ENCODE assay signal across 8 cellular contexts in genomic region chr13:32538234-32538620, GRCh38. TPM values are rescaled to one million over a fixed set of nuclear protein-coding genes. Genes with fewer than 3 reads are reported as not detected.
DNase-seq lines count a peak whose midpoint lies in the region; ATAC-seq and TF ChIP-seq lines count a peak whose summit lies in the region.

No MANE protein-coding gene starts in this region.

- peaks cover 14 to 26% of the 10 kb centered on the region in 2 experiments; a peak in 2 of 3 replicates for H3K36me3 ChIP-seq in HEK293 (ENCODE audit: control insufficient read depth in 2 of 2, insufficient read depth in 1 of 2, low read length in 2 of 2)
- peaks cover 41% of the 10 kb centered on the region for H3K36me3 ChIP-seq in MG63
- peaks cover 15% of the 10 kb centered on the region for H3K36me3 ChIP-seq in brain microvascular endothelial cell (replicated peaks)

- no peaks in the 10 kb centered on the region; the same call in 1 of the 2 replicates for H3K4me1 ChIP-seq in HEK293 (ENCODE audit: control insufficient read depth, insufficient read depth, low read length)

- peak; percentile 83 to 88 for ATAC-seq in stimulated activated naive B cell treated with anti-CD40 and anti-IgM and Interleukin-4, amounts not matched to agents 10 μg/mL and 1 μg/mL and 100 μg/mL, for 72 hours (replicated peaks)

- in situ Hi-C loops in brain microvascular endothelial cell (cut with HindIII; ENCODE audit: low pct_ligation_motif_present, low sequenced_read_pairs), result no loop called here

- H3K4me3 ChIP-seq in HEK293 (ENCODE audit: low read depth, low read length) (peak overlapping the region; percentile 77), MG63 (peak overlapping the region; percentile 93), brain microvascular endothelial cell (ENCODE audit: low read depth, low read length) (peak overlapping the region; percentile 95)

- DNase-seq in activated CD4-positive, alpha-beta T cell treated with anti-CD3 and anti-CD28 coated beads, Interleukin-2, amount 10 ng/mL, durations not matched to agents 24 days and 14 days, result no peak
- no peak for DNase-seq in activated CD4-positive, alpha-beta T cell treated with anti-CD3 and anti-CD28 coated beads, Interleukin-2, amount 50 U/mL, for 4 hours
- DNase-seq in MG63, result peak; percentile 41
- DNase-seq in brain microvascular endothelial cell, result peak; percentile 52
- peak; percentile 60 for DNase-seq in iris pigment epithelial cell (ENCODE audit: low read depth)
- no peak for DNase-seq in stimulated activated naive B cell treated with anti-CD40 and anti-IgM and Interleukin-4, amounts not matched to agents 10 μg/mL and 1 μg/mL and 100 μg/mL, for 72 hours
- no peak for DNase-seq in middle frontal gyrus (ENCODE audit: extremely low spot score, low spot score)

- H3K27ac ChIP-seq in HEK293 (ENCODE audit: extremely low read depth, low read depth, low read length) (peak overlapping the region; percentile 79), brain microvascular endothelial cell (peak overlapping the region; percentile 95)

- POLR2A ChIA-PET in HEK293 (lab: Yijun Ruan, JAX), result interaction anchor here (1.1 kb wide), 1 partner anchor 110 kb away, joined by 3 read pairs; the partner anchor contains the start of gene N4BP2L1

- peaks cover 12% of the 10 kb centered on the region for H3K9me3 Mint-ChIP-seq in activated CD4-positive, alpha-beta T cell treated with anti-CD3 and anti-CD28 coated beads, Interleukin-2, amount 10 ng/mL, durations not matched to agents 24 days and 14 days
- H3K9me3 Mint-ChIP-seq in stimulated activated naive B cell treated with anti-CD40 and anti-IgM and Interleukin-4, amounts not matched to agents 10 μg/mL and 1 μg/mL and 100 μg/mL, for 72 hours, result no peaks in the 10 kb centered on the region

- H3K36me3 Mint-ChIP-seq in activated CD4-positive, alpha-beta T cell treated with anti-CD3 and anti-CD28 coated beads, Interleukin-2, amount 10 ng/mL, durations not matched to agents 24 days and 14 days (ENCODE audit: low read depth), result peaks cover 42% of the 10 kb centered on the region
- peaks cover 29 to 31% of the 10 kb centered on the region in 2 donors for H3K36me3 Mint-ChIP-seq in stimulated activated naive B cell treated with anti-CD40 and anti-IgM and Interleukin-4, amounts not matched to agents 10 μg/mL and 1 μg/mL and 100 μg/mL, for 72 hours

- H3K27me3 Mint-ChIP-seq in activated CD4-positive, alpha-beta T cell treated with anti-CD3 and anti-CD28 coated beads, Interleukin-2, amount 10 ng/mL, durations not matched to agents 24 days and 14 days, result peaks cover 8% of the 10 kb centered on the region
- H3K27me3 Mint-ChIP-seq in stimulated activated naive B cell treated with anti-CD40 and anti-IgM and Interleukin-4, amounts not matched to agents 10 μg/mL and 1 μg/mL and 100 μg/mL, for 72 hours, result no peaks in the 10 kb centered on the region

- H3K27ac Mint-ChIP-seq in activated CD4-positive, alpha-beta T cell treated with anti-CD3 and anti-CD28 coated beads, Interleukin-2, amount 10 ng/mL, durations not matched to agents 24 days and 14 days, result peak overlapping the region; percentile 99
- H3K27ac Mint-ChIP-seq in stimulated activated naive B cell treated with anti-CD40 and anti-IgM and Interleukin-4, amounts not matched to agents 10 μg/mL and 1 μg/mL and 100 μg/mL, for 72 hours, result peak overlapping the region; percentile 100

- H3K9me3 ChIP-seq in HEK293 (ENCODE audit: control insufficient read depth, insufficient read depth, low read depth, low read length) (no peaks in the 10 kb centered on the region), MG63 (no peaks in the 10 kb centered on the region)

- TF ChIP-seq CTCF in HEK293 (tag by site-specific recombination; IDR thresholded peaks at IDR 0.05), result no peak
- no peak for TF ChIP-seq CTCF in brain microvascular endothelial cell (IDR thresholded peaks at IDR 0.05; ENCODE audit: low read depth, low read length, missing control alignments)

- H3K27me3 ChIP-seq in MG63 (no peaks in the 10 kb centered on the region), brain microvascular endothelial cell (replicated peaks) (no peaks in the 10 kb centered on the region)

- CTCF ChIA-PET in HEK293 (lab: Yijun Ruan, JAX), result interaction anchor here (0.6 kb wide), 1 partner anchor 8 kb away, joined by 3 read pairs; no protein-coding TSS in a partner anchor

- peak overlapping the region; percentile 98 for H3K4me3 Mint-ChIP-seq in activated CD4-positive, alpha-beta T cell treated with anti-CD3 and anti-CD28 coated beads, Interleukin-2, amount 10 ng/mL, durations not matched to agents 24 days and 14 days
- H3K4me3 Mint-ChIP-seq in stimulated activated naive B cell treated with anti-CD40 and anti-IgM and Interleukin-4, amounts not matched to agents 10 μg/mL and 1 μg/mL and 100 μg/mL, for 72 hours, result peak overlapping the region; percentile 98 to 99

- peaks cover 40% of the 10 kb centered on the region for H3K4me1 Mint-ChIP-seq in activated CD4-positive, alpha-beta T cell treated with anti-CD3 and anti-CD28 coated beads, Interleukin-2, amount 10 ng/mL, durations not matched to agents 24 days and 14 days
- H3K4me1 Mint-ChIP-seq in stimulated activated naive B cell treated with anti-CD40 and anti-IgM and Interleukin-4, amounts not matched to agents 10 μg/mL and 1 μg/mL and 100 μg/mL, for 72 hours, result peaks cover 22 to 49% of the 10 kb centered on the region in 2 donors

- intact Hi-C loops in activated CD4-positive, alpha-beta T cell treated with anti-CD3 and anti-CD28 coated beads, Interleukin-2, amount 10 ng/mL, durations not matched to agents 24 days and 14 days (cut with micrococcal nuclease), result loop anchor here (1.0 to 10.0 kb wide), 8 partner anchors 48 to 1277 kb away; partner anchors contain the start of genes BRCA2, FRY, N4BP2L1 and PDS5B

TF ChIP-seq in HEK293, 187 proteins besides CTCF, POLR2A, EP300 and RAD21:
- TF ChIP-seq TRIM28 (IDR thresholded peaks at IDR 0.05; ENCODE audit: borderline replicate concordance, low read length), result no peak
- TF ChIP-seq ZNF792 (tag by site-specific recombination; IDR thresholded peaks at IDR 0.05), result no peak
- no peak; the same call in 1 of the 2 replicates for TF ChIP-seq ZNF324 (tag by site-specific recombination; IDR thresholded peaks at IDR 0.05)
- no peak for TF ChIP-seq ZFP3 (tag by site-specific recombination; IDR thresholded peaks at IDR 0.05; ENCODE audit: low read depth)
- TF ChIP-seq ZNF239 (tag by site-specific recombination; IDR thresholded peaks at IDR 0.05), result no peak
- no peak for TF ChIP-seq BCL11B (tag by site-specific recombination; IDR thresholded peaks at IDR 0.05; ENCODE audit: low read depth)
- 0 out of 2 replicates have a peak, but pooled peaks have one; percentile 14 for TF ChIP-seq ZFP37 (tag by site-specific recombination; IDR thresholded peaks at IDR 0.05)
- TF ChIP-seq ZNF2 (tag by site-specific recombination; IDR thresholded peaks at IDR 0.05), result no peak
- peak; percentile 1; the same call in 1 of the 2 replicates for TF ChIP-seq ZXDB (tag by site-specific recombination; IDR thresholded peaks at IDR 0.05)
- 0 out of 2 replicates have a peak, but pooled peaks have one; percentile 3 for TF ChIP-seq KLF10 (tag by site-specific recombination; IDR thresholded peaks at IDR 0.05)
- TF ChIP-seq ZNF335 (tag by site-specific recombination; conservative IDR thresholded peaks at IDR 0.05), result no peak

RNA-seq across cellular contexts. Expression of gene N4BP2L2, which starts 0.4 kb away (rescaled TPM):
- 87.5 and 88.0 TPM in 2 replicates for total RNA-seq in activated CD4-positive, alpha-beta T cell treated with anti-CD3 and anti-CD28 coated beads, Interleukin-2, amount 10 ng/mL, durations not matched to agents 24 days and 14 days
- 50.9 and 54.1 TPM in 2 replicates for total RNA-seq in MG63 (2014; rRNA removed; shearing (Covaris generic); ENCODE audit: low replicate concordance)

RNA-seq across cellular contexts. Expression of gene PDS5B, which starts 48.0 kb away (rescaled TPM):
- 60.3 and 70.2 TPM in 2 replicates for total RNA-seq in activated CD4-positive, alpha-beta T cell treated with anti-CD3 and anti-CD28 coated beads, Interleukin-2, amount 10 ng/mL, durations not matched to agents 24 days and 14 days
- 9.4 and 18.8 TPM in 2 replicates for total RNA-seq in MG63 (2014; rRNA removed; shearing (Covaris generic); ENCODE audit: low replicate concordance)

Comparison
In these comparisons a context has a peak if more than half of its experiments do, and no peak if none do; other contexts are left out.
1. DNase-seq: peak in MG63 (single experiment), brain microvascular endothelial cell (single experiment) and iris pigment epithelial cell (single experiment); none in activated CD4-positive, alpha-beta T cell treated with anti-CD3 and anti-CD28 coated beads, Interleukin-2, amount 10 ng/mL, durations not matched to agents 24 days and 14 days (single experiment), activated CD4-positive, alpha-beta T cell treated with anti-CD3 and anti-CD28 coated beads, Interleukin-2, amount 50 U/mL, for 4 hours (0 of 2), stimulated activated naive B cell treated with anti-CD40 and anti-IgM and Interleukin-4, amounts not matched to agents 10 μg/mL and 1 μg/mL and 100 μg/mL, for 72 hours (single experiment) and middle frontal gyrus (single experiment).
2. Peak in every context shown above with its lines, with median percentiles within 50 percentile points of each other: H3K4me3 ChIP-seq.